ENCODE assay signal across 8 cellular contexts in the genomic region with DNA sequence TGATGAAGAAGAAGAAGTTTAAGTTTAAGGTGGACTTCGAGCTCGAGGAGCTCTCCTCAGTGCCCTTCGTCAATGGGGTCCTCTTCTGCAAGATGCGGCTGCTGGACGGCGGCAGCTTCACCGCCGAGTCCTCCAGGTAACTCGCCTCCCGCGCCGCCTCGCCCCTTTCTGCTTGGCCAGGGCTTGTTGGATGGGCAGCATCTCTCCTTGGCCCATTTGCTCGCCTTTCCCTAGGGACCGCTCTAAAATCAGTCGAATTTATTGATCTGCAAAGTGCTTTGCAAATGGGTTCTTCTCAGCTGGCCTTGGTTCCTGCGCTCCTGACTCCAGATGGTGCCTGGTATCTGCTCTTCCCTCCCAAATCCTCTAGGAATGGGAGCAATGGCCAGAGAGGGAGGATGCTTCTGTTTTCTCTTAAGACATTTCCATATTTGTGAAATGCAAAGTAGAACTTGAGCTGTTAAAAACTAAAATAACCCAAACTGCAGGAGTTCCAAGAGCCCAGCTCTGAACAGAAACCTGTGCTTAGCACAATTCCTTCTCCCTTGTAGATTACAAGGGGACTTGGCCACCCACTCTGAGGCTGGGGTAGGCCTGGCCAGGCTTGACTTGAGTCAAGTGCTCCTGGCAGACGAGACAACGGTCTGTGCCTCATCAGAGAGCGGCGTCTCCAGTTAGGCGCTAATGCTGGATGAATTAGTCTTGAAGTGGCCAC. TPM values are rescaled to one million over a fixed set of nuclear protein-coding genes. Genes with fewer than 3 reads are reported as not detected.
A peak's percentile ranks its signal among the peaks of the same experiment; 100 is the strongest.
DNase-seq lines count a peak whose midpoint lies in the region; TF ChIP-seq lines count a peak whose summit lies in the region.

No MANE protein-coding gene starts in this region.

- peaks cover 11% of the 10 kb centered on the region for H3F3A ChIP-seq in SU-DHL-6 (ENCODE audit: insufficient read depth)

- TF ChIP-seq POLR2A in sigmoid colon (IDR thresholded peaks at IDR 0.05) = peak in 1 of 2 donors; percentile 13

- H4K20me1 ChIP-seq in SU-DHL-6 (ENCODE audit: low read depth, low read length) = no peaks in the 10 kb centered on the region

- H2AFZ ChIP-seq in SU-DHL-6 (ENCODE audit: low read depth, low read length, severe bottlenecking) = peak overlapping the region; percentile 81

- no peak for TF ChIP-seq EP300 in sigmoid colon (IDR thresholded peaks at IDR 0.05)

- H3K79me2 ChIP-seq in SU-DHL-6 (ENCODE audit: insufficient read depth, low read length) = no peaks in the 10 kb centered on the region

- peak overlapping the region; percentile 59 for H3K9ac ChIP-seq in SU-DHL-6 (ENCODE audit: low read length)

- 1 to 4% methylated on average over 22 of the region's 22 CpGs for WGBS in sigmoid colon, 2 donors

- peak overlapping the region; percentile 66 for H3K4me3 ChIP-seq in SU-DHL-6 (ENCODE audit: insufficient read depth, low read length, poor library complexity, severe bottlenecking)
- peak overlapping the region; percentile 51 to 75 (median 63) for H3K4me3 ChIP-seq in sigmoid colon

- H3K4me1 ChIP-seq in sigmoid colon = peaks cover 0 to 23% (median 11%) of the 10 kb centered on the region in 4 donors

- no peak for TF ChIP-seq CTCF in SU-DHL-6 (IDR thresholded peaks at IDR 0.05; ENCODE audit: insufficient read depth, low read length, poor library complexity, severe bottlenecking)
- TF ChIP-seq CTCF in sigmoid colon (IDR thresholded peaks at IDR 0.05) = no peak

- H3K9me3 ChIP-seq in SU-DHL-6 (ENCODE audit: insufficient read depth, low read length) (no peaks in the 10 kb centered on the region), sigmoid colon (no peaks in the 10 kb centered on the region)

- H3K36me3 ChIP-seq in SU-DHL-6 (ENCODE audit: low read length) (no peaks in the 10 kb centered on the region), sigmoid colon (no peaks in the 10 kb centered on the region)

- peak overlapping the region; percentile 72 for H3K4me2 ChIP-seq in SU-DHL-6 (ENCODE audit: low read depth, low read length, poor library complexity, severe bottlenecking)

- intact Hi-C loops in sigmoid colon (cut with DNase I) = loop anchor here (5.0 kb wide), 1 partner anchor 48 kb away; no protein-coding TSS in a partner anchor

- DNase-seq in GDM1 (lab: John Stamatoyannopoulos, UW) (peak; percentile 35), GOT3 (lab: John Stamatoyannopoulos, UW) (peak; percentile 1), M059J (ENCODE audit: low read depth) (peak; percentile 71), amygdala (lab: John Stamatoyannopoulos, UW) (peak in 38 of 56 donors; percentile 3 to 42 (median 21)), iPS DF 19.7 (ENCODE audit: low read depth, low spot score) (peak; percentile 35), sigmoid colon (peak; percentile 79), GM19240 (ENCODE audit: insufficient read length, low spot score) (no peak)

- H3K27me3 ChIP-seq in SU-DHL-6 (ENCODE audit: low read length) (no peaks in the 10 kb centered on the region), sigmoid colon (no peaks in the 10 kb centered on the region)

- H3K27ac ChIP-seq in SU-DHL-6 (ENCODE audit: low read depth, low read length) = peak overlapping the region; percentile 33
- peak overlapping the region; percentile 72 to 78 (median 76) for H3K27ac ChIP-seq in sigmoid colon

- H3K9me2 ChIP-seq in SU-DHL-6 (replicated peaks; ENCODE audit: insufficient read depth, low read length) = no peaks in the 10 kb centered on the region

RNA-seq across cellular contexts. Expression of a gene that starts 0.7 kb away (rescaled TPM):
- total RNA-seq in M059J (2014; rRNA removed; shearing (Covaris generic)) = 12.6 and 15.4 TPM in 2 replicates
- total RNA-seq in sigmoid colon = 10 to 100 TPM; 11.0 to 17.2 (median 13.4) TPM
- polyA plus RNA-seq in sigmoid colon = 10 to 100 TPM; 10.6 to 12.0 (median 11.8) TPM
